ENCODE assay signal across 1 cellular context in the genomic region with DNA sequence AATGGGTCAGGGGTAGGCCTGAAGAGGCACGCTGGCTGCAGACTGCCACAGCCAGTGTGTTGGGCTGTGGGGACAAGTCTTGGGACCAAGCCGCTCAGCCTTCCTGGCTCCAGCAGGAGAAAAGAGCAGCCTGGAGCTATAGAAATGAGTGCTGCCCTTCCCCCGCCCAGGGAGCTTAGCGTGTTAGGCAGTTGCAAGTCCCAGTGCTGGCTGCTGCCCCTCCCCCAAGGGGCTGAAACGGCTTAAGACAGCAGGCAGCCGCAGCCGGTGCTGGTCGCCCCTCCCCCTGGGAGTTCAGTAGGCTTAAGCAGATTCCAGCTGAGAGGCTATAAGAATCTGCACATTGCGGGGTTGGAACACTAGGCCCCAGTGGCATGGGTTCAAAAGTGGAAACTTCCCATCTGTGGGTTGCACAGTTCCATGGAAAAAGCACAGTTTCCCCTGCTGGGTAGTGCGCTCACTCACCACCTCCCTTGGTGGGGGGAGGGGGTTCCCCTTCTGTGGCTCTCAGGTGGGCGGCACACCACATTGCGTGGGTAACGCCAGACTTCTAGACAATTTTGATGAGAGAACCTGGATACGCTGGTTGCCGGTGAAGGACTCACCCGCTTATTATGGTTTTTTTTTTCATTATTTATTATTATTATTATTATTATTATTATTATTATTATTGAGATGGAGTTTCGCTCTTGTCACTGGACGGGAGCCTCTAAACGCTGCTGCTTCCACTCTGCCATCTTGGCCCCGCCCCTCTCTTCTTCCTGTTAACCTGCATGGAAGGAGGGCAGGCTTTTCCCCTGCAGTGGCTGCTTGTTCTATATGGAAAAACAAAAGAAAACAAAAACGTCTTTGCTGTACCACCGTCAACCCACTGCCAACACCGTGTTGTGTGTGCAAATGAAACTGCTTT.
TF ChIP-seq lines count a peak whose summit lies in the region.

No MANE protein-coding gene starts in this region.

TF ChIP-seq in K562, 482 proteins besides CTCF, POLR2A, EP300 and RAD21 (continued from another document and continues in another):
- TF ChIP-seq, protein P1, sequence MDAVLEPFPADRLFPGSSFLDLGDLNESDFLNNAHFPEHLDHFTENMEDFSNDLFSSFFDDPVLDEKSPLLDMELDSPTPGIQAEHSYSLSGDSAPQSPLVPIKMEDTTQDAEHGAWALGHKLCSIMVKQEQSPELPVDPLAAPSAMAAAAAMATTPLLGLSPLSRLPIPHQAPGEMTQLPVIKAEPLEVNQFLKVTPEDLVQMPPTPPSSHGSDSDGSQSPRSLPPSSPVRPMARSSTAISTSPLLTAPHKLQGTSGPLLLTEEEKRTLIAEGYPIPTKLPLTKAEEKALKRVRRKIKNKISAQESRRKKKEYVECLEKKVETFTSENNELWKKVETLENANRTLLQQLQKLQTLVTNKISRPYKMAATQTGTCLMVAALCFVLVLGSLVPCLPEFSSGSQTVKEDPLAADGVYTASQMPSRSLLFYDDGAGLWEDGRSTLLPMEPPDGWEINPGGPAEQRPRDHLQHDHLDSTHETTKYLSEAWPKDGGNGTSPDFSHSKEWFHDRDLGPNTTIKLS (IDR thresholded peaks at IDR 0.05; ENCODE audit: borderline replicate concordance, low read depth) = 0 out of 2 replicates have a peak, but pooled peaks have one; percentile 21
- TF ChIP-seq ARID2 (IDR thresholded peaks at IDR 0.05) = no peak
- no peak for TF ChIP-seq NEUROD1 (IDR thresholded peaks at IDR 0.05; ENCODE audit: borderline replicate concordance, low read depth, low read length, partially characterized antibody)
- no peak for TF ChIP-seq ZNF282 (CRISPR knock-in tag; IDR thresholded peaks at IDR 0.05)
- TF ChIP-seq, protein P2, sequence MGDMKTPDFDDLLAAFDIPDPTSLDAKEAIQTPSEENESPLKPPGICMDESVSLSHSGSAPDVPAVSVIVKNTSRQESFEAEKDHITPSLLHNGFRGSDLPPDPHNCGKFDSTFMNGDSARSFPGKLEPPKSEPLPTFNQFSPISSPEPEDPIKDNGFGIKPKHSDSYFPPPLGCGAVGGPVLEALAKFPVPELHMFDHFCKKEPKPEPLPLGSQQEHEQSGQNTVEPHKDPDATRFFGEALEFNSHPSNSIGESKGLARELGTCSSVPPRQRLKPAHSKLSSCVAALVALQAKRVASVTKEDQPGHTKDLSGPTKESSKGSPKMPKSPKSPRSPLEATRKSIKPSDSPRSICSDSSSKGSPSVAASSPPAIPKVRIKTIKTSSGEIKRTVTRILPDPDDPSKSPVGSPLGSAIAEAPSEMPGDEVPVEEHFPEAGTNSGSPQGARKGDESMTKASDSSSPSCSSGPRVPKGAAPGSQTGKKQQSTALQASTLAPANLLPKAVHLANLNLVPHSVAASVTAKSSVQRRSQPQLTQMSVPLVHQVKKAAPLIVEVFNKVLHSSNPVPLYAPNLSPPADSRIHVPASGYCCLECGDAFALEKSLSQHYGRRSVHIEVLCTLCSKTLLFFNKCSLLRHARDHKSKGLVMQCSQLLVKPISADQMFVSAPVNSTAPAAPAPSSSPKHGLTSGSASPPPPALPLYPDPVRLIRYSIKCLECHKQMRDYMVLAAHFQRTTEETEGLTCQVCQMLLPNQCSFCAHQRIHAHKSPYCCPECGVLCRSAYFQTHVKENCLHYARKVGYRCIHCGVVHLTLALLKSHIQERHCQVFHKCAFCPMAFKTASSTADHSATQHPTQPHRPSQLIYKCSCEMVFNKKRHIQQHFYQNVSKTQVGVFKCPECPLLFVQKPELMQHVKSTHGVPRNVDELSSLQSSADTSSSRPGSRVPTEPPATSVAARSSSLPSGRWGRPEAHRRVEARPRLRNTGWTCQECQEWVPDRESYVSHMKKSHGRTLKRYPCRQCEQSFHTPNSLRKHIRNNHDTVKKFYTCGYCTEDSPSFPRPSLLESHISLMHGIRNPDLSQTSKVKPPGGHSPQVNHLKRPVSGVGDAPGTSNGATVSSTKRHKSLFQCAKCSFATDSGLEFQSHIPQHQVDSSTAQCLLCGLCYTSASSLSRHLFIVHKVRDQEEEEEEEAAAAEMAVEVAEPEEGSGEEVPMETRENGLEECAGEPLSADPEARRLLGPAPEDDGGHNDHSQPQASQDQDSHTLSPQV (IDR thresholded peaks at IDR 0.05) = peak; percentile 42
- no peak for TF ChIP-seq ZNF232 (CRISPR knock-in tag; IDR thresholded peaks at IDR 0.05)
- peak; percentile 50 for TF ChIP-seq RBFOX2 (IDR thresholded peaks at IDR 0.05; ENCODE audit: low read depth, low read length)
- TF ChIP-seq NFE2 (IDR thresholded peaks at IDR 0.05; ENCODE audit: low read depth) = no peak
- 0 out of 2 replicates have a peak, but pooled peaks have one; percentile 19 for TF ChIP-seq CTBP1 (IDR thresholded peaks at IDR 0.05; ENCODE audit: borderline replicate concordance)
- TF ChIP-seq TAF1 (IDR thresholded peaks at IDR 0.05; ENCODE audit: control insufficient read depth, extremely low read depth, insufficient read depth, low read length, severe bottlenecking) = peak; percentile 46
- TF ChIP-seq, protein P3, sequence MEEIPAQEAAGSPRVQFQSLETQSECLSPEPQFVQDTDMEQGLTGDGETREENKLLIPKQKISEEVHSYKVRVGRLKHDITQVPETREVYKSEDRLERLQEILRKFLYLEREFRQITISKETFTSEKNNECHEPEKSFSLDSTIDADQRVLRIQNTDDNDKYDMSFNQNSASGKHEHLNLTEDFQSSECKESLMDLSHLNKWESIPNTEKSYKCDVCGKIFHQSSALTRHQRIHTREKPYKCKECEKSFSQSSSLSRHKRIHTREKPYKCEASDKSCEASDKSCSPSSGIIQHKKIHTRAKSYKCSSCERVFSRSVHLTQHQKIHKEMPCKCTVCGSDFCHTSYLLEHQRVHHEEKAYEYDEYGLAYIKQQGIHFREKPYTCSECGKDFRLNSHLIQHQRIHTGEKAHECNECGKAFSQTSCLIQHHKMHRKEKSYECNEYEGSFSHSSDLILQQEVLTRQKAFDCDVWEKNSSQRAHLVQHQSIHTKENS (CRISPR knock-in tag; IDR thresholded peaks at IDR 0.05) = no peak
- no peak for TF ChIP-seq MEF2A (IDR thresholded peaks at IDR 0.05; ENCODE audit: control insufficient read depth, low read depth, low read length)
- no peak for TF ChIP-seq ZZZ3 (IDR thresholded peaks at IDR 0.05)
- TF ChIP-seq, protein P4, sequence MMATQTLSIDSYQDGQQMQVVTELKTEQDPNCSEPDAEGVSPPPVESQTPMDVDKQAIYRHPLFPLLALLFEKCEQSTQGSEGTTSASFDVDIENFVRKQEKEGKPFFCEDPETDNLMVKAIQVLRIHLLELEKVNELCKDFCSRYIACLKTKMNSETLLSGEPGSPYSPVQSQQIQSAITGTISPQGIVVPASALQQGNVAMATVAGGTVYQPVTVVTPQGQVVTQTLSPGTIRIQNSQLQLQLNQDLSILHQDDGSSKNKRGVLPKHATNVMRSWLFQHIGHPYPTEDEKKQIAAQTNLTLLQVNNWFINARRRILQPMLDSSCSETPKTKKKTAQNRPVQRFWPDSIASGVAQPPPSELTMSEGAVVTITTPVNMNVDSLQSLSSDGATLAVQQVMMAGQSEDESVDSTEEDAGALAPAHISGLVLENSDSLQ (IDR thresholded peaks at IDR 0.05) = no peak
- TF ChIP-seq, protein P5, sequence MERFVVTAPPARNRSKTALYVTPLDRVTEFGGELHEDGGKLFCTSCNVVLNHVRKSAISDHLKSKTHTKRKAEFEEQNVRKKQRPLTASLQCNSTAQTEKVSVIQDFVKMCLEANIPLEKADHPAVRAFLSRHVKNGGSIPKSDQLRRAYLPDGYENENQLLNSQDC (CRISPR knock-in tag; IDR thresholded peaks at IDR 0.05) = no peak
- 0 out of 2 replicates have a peak, but pooled peaks have one; percentile 12 for TF ChIP-seq EP400 (IDR thresholded peaks at IDR 0.05)
- no peak for TF ChIP-seq SIX5 (IDR thresholded peaks at IDR 0.05; ENCODE audit: borderline replicate concordance in 1 of 2, insufficient read depth in 1 of 2, low read depth in 1 of 2, low read length in 2 of 2)
- peak; percentile 95 for TF ChIP-seq RNF2 (IDR thresholded peaks at IDR 0.05)
- TF ChIP-seq NR2C2 (CRISPR knock-in tag; IDR thresholded peaks at IDR 0.05) = no peak
- no peak for TF ChIP-seq NR2C2 (tag; IDR thresholded peaks at IDR 0.05)
- TF ChIP-seq ZNF347 (CRISPR knock-in tag; IDR thresholded peaks at IDR 0.05; ENCODE audit: low read depth) = no peak
- TF ChIP-seq SMARCA4 (IDR thresholded peaks at IDR 0.05) = peak; percentile 37; the same call in 1 of the 2 replicates
- TF ChIP-seq SMAD1 (IDR thresholded peaks at IDR 0.05; ENCODE audit: low read depth, low read length, partially characterized antibody) = no peak
- TF ChIP-seq HDAC8 (tag; IDR thresholded peaks at IDR 0.05) = no peak
- TF ChIP-seq MBD2 (IDR thresholded peaks at IDR 0.05; ENCODE audit: borderline replicate concordance, low read depth) = no peak
- TF ChIP-seq XRCC5 (IDR thresholded peaks at IDR 0.05; ENCODE audit: low read depth, low read length) = no peak
- TF ChIP-seq, protein P6, sequence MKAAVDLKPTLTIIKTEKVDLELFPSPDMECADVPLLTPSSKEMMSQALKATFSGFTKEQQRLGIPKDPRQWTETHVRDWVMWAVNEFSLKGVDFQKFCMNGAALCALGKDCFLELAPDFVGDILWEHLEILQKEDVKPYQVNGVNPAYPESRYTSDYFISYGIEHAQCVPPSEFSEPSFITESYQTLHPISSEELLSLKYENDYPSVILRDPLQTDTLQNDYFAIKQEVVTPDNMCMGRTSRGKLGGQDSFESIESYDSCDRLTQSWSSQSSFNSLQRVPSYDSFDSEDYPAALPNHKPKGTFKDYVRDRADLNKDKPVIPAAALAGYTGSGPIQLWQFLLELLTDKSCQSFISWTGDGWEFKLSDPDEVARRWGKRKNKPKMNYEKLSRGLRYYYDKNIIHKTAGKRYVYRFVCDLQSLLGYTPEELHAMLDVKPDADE (conservative IDR thresholded peaks at IDR 0.05; ENCODE audit: control insufficient read depth, low read depth, low read length) = 0 out of 2 replicates have a peak, but pooled peaks have one; percentile 18
- TF ChIP-seq ZNF830 (CRISPR knock-in tag; IDR thresholded peaks at IDR 0.05) = no peak
- no peak for TF ChIP-seq U2AF2 (optimal IDR thresholded peaks at IDR 0.05; ENCODE audit: low read depth, low read length)
- TF ChIP-seq, protein P7, sequence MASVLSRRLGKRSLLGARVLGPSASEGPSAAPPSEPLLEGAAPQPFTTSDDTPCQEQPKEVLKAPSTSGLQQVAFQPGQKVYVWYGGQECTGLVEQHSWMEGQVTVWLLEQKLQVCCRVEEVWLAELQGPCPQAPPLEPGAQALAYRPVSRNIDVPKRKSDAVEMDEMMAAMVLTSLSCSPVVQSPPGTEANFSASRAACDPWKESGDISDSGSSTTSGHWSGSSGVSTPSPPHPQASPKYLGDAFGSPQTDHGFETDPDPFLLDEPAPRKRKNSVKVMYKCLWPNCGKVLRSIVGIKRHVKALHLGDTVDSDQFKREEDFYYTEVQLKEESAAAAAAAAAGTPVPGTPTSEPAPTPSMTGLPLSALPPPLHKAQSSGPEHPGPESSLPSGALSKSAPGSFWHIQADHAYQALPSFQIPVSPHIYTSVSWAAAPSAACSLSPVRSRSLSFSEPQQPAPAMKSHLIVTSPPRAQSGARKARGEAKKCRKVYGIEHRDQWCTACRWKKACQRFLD (CRISPR knock-in tag; IDR thresholded peaks at IDR 0.05) = no peak
- TF ChIP-seq DPF2 (IDR thresholded peaks at IDR 0.05) = peak; percentile 46; the same call in 1 of the 2 replicates
- TF ChIP-seq KLF13 (tag; IDR thresholded peaks at IDR 0.05; ENCODE audit: borderline replicate concordance, low read depth) = no peak
- TF ChIP-seq, protein P8, sequence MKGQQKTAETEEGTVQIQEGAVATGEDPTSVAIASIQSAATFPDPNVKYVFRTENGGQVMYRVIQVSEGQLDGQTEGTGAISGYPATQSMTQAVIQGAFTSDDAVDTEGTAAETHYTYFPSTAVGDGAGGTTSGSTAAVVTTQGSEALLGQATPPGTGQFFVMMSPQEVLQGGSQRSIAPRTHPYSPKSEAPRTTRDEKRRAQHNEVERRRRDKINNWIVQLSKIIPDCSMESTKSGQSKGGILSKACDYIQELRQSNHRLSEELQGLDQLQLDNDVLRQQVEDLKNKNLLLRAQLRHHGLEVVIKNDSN (CRISPR knock-in tag; IDR thresholded peaks at IDR 0.05) = no peak
- TF ChIP-seq MCM2 (IDR thresholded peaks at IDR 0.05; ENCODE audit: low read depth) = no peak
- TF ChIP-seq CHD2 (IDR thresholded peaks at IDR 0.05; ENCODE audit: low read depth, low read length) = peak; percentile 76
- no peak for TF ChIP-seq SAFB (IDR thresholded peaks at IDR 0.05; ENCODE audit: borderline replicate concordance, low read depth, low read length)
- TF ChIP-seq, protein P9, sequence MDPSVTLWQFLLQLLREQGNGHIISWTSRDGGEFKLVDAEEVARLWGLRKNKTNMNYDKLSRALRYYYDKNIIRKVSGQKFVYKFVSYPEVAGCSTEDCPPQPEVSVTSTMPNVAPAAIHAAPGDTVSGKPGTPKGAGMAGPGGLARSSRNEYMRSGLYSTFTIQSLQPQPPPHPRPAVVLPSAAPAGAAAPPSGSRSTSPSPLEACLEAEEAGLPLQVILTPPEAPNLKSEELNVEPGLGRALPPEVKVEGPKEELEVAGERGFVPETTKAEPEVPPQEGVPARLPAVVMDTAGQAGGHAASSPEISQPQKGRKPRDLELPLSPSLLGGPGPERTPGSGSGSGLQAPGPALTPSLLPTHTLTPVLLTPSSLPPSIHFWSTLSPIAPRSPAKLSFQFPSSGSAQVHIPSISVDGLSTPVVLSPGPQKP (CRISPR knock-in tag; IDR thresholded peaks at IDR 0.05) = no peak
- no peak for TF ChIP-seq TSC22D4 (tag; IDR thresholded peaks at IDR 0.05)
- peak; percentile 21; the same call in 1 of the 2 replicates for TF ChIP-seq ZBTB7A (IDR thresholded peaks at IDR 0.05; ENCODE audit: borderline replicate concordance, control insufficient read depth, low read depth, low read length)
- no peak for TF ChIP-seq CBX1 (IDR thresholded peaks at IDR 0.05; ENCODE audit: low read depth)
- TF ChIP-seq, protein P10, sequence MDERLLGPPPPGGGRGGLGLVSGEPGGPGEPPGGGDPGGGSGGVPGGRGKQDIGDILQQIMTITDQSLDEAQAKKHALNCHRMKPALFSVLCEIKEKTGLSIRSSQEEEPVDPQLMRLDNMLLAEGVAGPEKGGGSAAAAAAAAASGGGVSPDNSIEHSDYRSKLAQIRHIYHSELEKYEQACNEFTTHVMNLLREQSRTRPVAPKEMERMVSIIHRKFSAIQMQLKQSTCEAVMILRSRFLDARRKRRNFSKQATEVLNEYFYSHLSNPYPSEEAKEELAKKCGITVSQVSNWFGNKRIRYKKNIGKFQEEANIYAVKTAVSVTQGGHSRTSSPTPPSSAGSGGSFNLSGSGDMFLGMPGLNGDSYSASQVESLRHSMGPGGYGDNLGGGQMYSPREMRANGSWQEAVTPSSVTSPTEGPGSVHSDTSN (CRISPR knock-in tag; IDR thresholded peaks at IDR 0.05; ENCODE audit: low read depth) = no peak
- TF ChIP-seq, protein P10 (tag; conservative IDR thresholded peaks at IDR 0.05; ENCODE audit: low read depth) = no peak
- TF ChIP-seq PURB (CRISPR knock-in tag; IDR thresholded peaks at IDR 0.05; ENCODE audit: low read depth) = no peak
- no peak for TF ChIP-seq JUND (IDR thresholded peaks at IDR 0.05; ENCODE audit: borderline replicate concordance, low read depth, low read length)
- TF ChIP-seq JUND (tag; IDR thresholded peaks at IDR 0.05; ENCODE audit: borderline replicate concordance, low read depth, low read length) = no peak; the same call in 2 of the 3 replicates
- TF ChIP-seq CHD1 (IDR thresholded peaks at IDR 0.05; ENCODE audit: low read length) = no peak
